In genomic region chr7:153390955-153391354, GRCh38 we compare ENCODE assay signal across 9 cellular contexts.
"Had no signal": no experiment of that assay in that cellular context is flagged by ENCODE, and none has a peak within 500 bp of the region (broad histone marks: within the 10 kb centered on the region; RNA-seq: fewer than 3 reads in every experiment).

No MANE protein-coding gene starts in this region.

- H3K9ac ChIP-seq: GM23248 had no signal

- H3K4me1 ChIP-seq: HAP-1 had no signal

- H3K4me3 ChIP-seq: GM23248, HAP-1 had no signal

- H3K27ac Mint-ChIP-seq: HFFc6 had no signal

- FAIRE-seq: HepG2 had no signal

- H3K36me3 Mint-ChIP-seq: IgD-negative memory B cell had no signal

- DNase-seq: GM23248, GOT3, H7, HFFc6 had no signal

- H3K4me3 Mint-ChIP-seq: HFFc6, IgD-negative memory B cell had no signal

- H3K27me3 Mint-ChIP-seq: IgD-negative memory B cell had no signal

- H2AFZ ChIP-seq: GM23248 had no signal

- ATAC-seq: HCT116, HepG2 had no signal

- H3K36me3 ChIP-seq: HAP-1 had no signal

- H3K27ac ChIP-seq: GM23248, HL-60 had no signal

- H3K4me1 Mint-ChIP-seq: IgD-negative memory B cell had no signal
